Comparison of ENCODE assay signal across 33 cellular contexts in genomic region chr11:126522606-126523005, GRCh38.
"Had no signal": no experiment of that assay in that cellular context is flagged by ENCODE, and none has a peak within 500 bp of the region (broad histone marks: within the 10 kb centered on the region; RNA-seq: fewer than 3 reads in every experiment).

No MANE protein-coding gene starts in this region.

- H3K27ac Mint-ChIP-seq: activated B cell treated with CpG ODN at 0.5 μM for 24 hours; activated CD4-positive, alpha-beta memory T cell treated with anti-CD3 and anti-CD28 coated beads for 36 hours; activated CD4-positive, alpha-beta T cell treated with anti-CD3 and anti-CD28 coated beads, Interleukin-2, amount 10 ng/mL, durations not matched to agents 24 days and 14 days; activated CD8-positive, alpha-beta memory T cell treated with anti-CD3 and anti-CD28 coated beads, Interleukin-2, amount 10 ng/mL, durations not matched to agents 7 days and 5 days; activated CD8-positive, alpha-beta T cell treated with anti-CD3 and anti-CD28 coated beads, Interleukin-2, amount 10 ng/mL, durations not matched to agents 7 days and 5 days; activated naive CD4-positive, alpha-beta T cell treated with anti-CD3 and anti-CD28 coated beads for 36 hours; activated naive CD4-positive, alpha-beta T cell treated with anti-CD3 and anti-CD28 coated beads, Interleukin-2, amount 50 U/mL, for 72 hours; activated naive CD8-positive, alpha-beta T cell treated with anti-CD3 and anti-CD28 coated beads for 36 hours; activated T-cell treated with anti-CD3 and anti-CD28 coated beads, Interleukin-2, amount 50 U/mL, for 24 hours; activated T-helper 2 cell treated with anti-CD3 and anti-CD28 coated beads, Interferon-gamma antibody, Interleukin-2, Interleukin-4, amounts not matched to agents 10 μg/mL and 5 μg/mL and 100 μg/mL, durations not matched to agents 14 hours and 24 hours and 36 hours; T-helper 1 cell treated with Interleukin-12 subunit alpha and Interleukin-12 subunit beta and Interleukin-4 antibody, amounts not matched to agents 30 μg/mL and 1 μg/mL, for 36 hours; T-helper 2 cell treated with Interferon-gamma antibody and Interleukin-4, amounts not matched to agents 5 μg/mL and 100 μg/mL, for 36 hours had no signal

- H3K4me1 Mint-ChIP-seq: activated B cell treated with CpG ODN at 0.5 μM for 24 hours; activated CD4-positive, alpha-beta T cell treated with anti-CD3 and anti-CD28 coated beads, Interleukin-2, amount 10 ng/mL, durations not matched to agents 24 days and 14 days; activated CD8-positive, alpha-beta memory T cell treated with anti-CD3 and anti-CD28 coated beads, Interleukin-2, amount 10 ng/mL, durations not matched to agents 7 days and 5 days; activated naive CD8-positive, alpha-beta T cell treated with anti-CD3 and anti-CD28 coated beads for 36 hours had no signal

- H3K9me3 ChIP-seq: adrenal gland, body of pancreas, breast epithelium had no signal

- H3K27me3 Mint-ChIP-seq: activated CD4-positive, alpha-beta T cell treated with anti-CD3 and anti-CD28 coated beads, Interleukin-2, amount 10 ng/mL, durations not matched to agents 24 days and 14 days; activated CD8-positive, alpha-beta memory T cell treated with anti-CD3 and anti-CD28 coated beads, Interleukin-2, amount 10 ng/mL, durations not matched to agents 7 days and 5 days had no signal

- H3K36me3 ChIP-seq: adrenal gland, brain microvascular endothelial cell, breast epithelium had no signal

- DNase-seq: activated B cell treated with CpG ODN at 0.5 μM for 24 hours; activated CD4-positive, alpha-beta memory T cell treated with anti-CD3 and anti-CD28 coated beads for 36 hours; activated CD4-positive, alpha-beta T cell treated with anti-CD3 and anti-CD28 coated beads for 4 hours; activated CD4-positive, alpha-beta T cell treated with anti-CD3 and anti-CD28 coated beads, Interleukin-2, amount 10 ng/mL, durations not matched to agents 24 days and 14 days; activated CD4-positive, alpha-beta T cell treated with anti-CD3 and anti-CD28 coated beads, Interleukin-2, amount 50 U/mL, for 1 hour; activated CD4-positive, alpha-beta T cell treated with anti-CD3 and anti-CD28 coated beads, Interleukin-2, amount 50 U/mL, for 4 hours; activated CD4-positive, CD25-positive, alpha-beta regulatory T cell treated with anti-CD3 and anti-CD28 coated beads, Interleukin-2, amount 50 U/mL, for 72 hours; activated CD8-positive, alpha-beta memory T cell treated with anti-CD3 and anti-CD28 coated beads for 24 hours; activated CD8-positive, alpha-beta memory T cell treated with anti-CD3 and anti-CD28 coated beads, Interleukin-2, amount 10 ng/mL, durations not matched to agents 7 days and 5 days; activated CD8-positive, alpha-beta memory T cell treated with anti-CD3 and anti-CD28 coated beads, Interleukin-2, amount 50 U/mL, for 48 hours; activated CD8-positive, alpha-beta T cell treated with anti-CD3 and anti-CD28 coated beads, Interleukin-2, amount 10 ng/mL, durations not matched to agents 7 days and 5 days; activated gamma-delta T cell treated with Interleukin-2 at 50 U/mL for 16 hours; activated naive CD4-positive, alpha-beta T cell; activated naive CD4-positive, alpha-beta T cell treated with anti-CD3 and anti-CD28 coated beads for 36 hours; activated naive CD4-positive, alpha-beta T cell treated with anti-CD3 and anti-CD28 coated beads, Interleukin-2, amount 50 U/mL, for 16 hours; activated naive CD8-positive, alpha-beta T cell treated with anti-CD3 and anti-CD28 coated beads for 36 hours; activated T-cell treated with anti-CD3 and anti-CD28 coated beads, Interleukin-2, amount 50 U/mL, for 24 hours; activated T-cell treated with anti-CD3 and anti-CD28 coated beads, Interleukin-2, amount 50 U/mL, for 48 hours; adrenal gland; amniotic stem cell; body of pancreas; brain microvascular endothelial cell; central memory CD4-positive, alpha-beta T cell; SW 1271; T-helper 1 cell; T-helper 2 cell; T-helper 9 cell had no signal

- H3K4me1 ChIP-seq: adrenal gland, body of pancreas, breast epithelium had no signal

- H3K4me3 ChIP-seq: adrenal gland, body of pancreas, breast epithelium had no signal

- H3K9me3 Mint-ChIP-seq: activated B cell treated with CpG ODN at 0.5 μM for 24 hours; activated CD4-positive, alpha-beta memory T cell treated with anti-CD3 and anti-CD28 coated beads for 36 hours; activated CD4-positive, alpha-beta T cell treated with anti-CD3 and anti-CD28 coated beads, Interleukin-2, amount 10 ng/mL, durations not matched to agents 24 days and 14 days; activated naive CD4-positive, alpha-beta T cell treated with anti-CD3 and anti-CD28 coated beads for 36 hours; activated naive CD4-positive, alpha-beta T cell treated with anti-CD3 and anti-CD28 coated beads, Interleukin-2, amount 50 U/mL, for 72 hours; activated naive CD8-positive, alpha-beta T cell treated with anti-CD3 and anti-CD28 coated beads for 36 hours; activated T-cell treated with anti-CD3 and anti-CD28 coated beads, Interleukin-2, amount 50 U/mL, for 24 hours; activated T-helper 2 cell treated with anti-CD3 and anti-CD28 coated beads, Interferon-gamma antibody, Interleukin-2, Interleukin-4, amounts not matched to agents 10 μg/mL and 5 μg/mL and 100 μg/mL, durations not matched to agents 14 hours and 24 hours and 36 hours; T-helper 1 cell treated with Interleukin-12 subunit alpha and Interleukin-12 subunit beta and Interleukin-4 antibody, amounts not matched to agents 30 μg/mL and 1 μg/mL, for 36 hours; T-helper 2 cell treated with Interferon-gamma antibody and Interleukin-4, amounts not matched to agents 5 μg/mL and 100 μg/mL, for 36 hours had no signal

- H3K4me3 Mint-ChIP-seq: activated B cell treated with CpG ODN at 0.5 μM for 24 hours; activated CD4-positive, alpha-beta memory T cell treated with anti-CD3 and anti-CD28 coated beads for 36 hours; activated CD4-positive, alpha-beta T cell treated with anti-CD3 and anti-CD28 coated beads, Interleukin-2, amount 10 ng/mL, durations not matched to agents 24 days and 14 days; activated CD8-positive, alpha-beta memory T cell treated with anti-CD3 and anti-CD28 coated beads, Interleukin-2, amount 10 ng/mL, durations not matched to agents 7 days and 5 days; activated CD8-positive, alpha-beta T cell treated with anti-CD3 and anti-CD28 coated beads, Interleukin-2, amount 10 ng/mL, durations not matched to agents 7 days and 5 days; activated naive CD4-positive, alpha-beta T cell treated with anti-CD3 and anti-CD28 coated beads for 36 hours; activated naive CD8-positive, alpha-beta T cell treated with anti-CD3 and anti-CD28 coated beads for 36 hours; activated T-cell treated with anti-CD3 and anti-CD28 coated beads, Interleukin-2, amount 50 U/mL, for 24 hours; T-helper 1 cell treated with Interleukin-12 subunit alpha and Interleukin-12 subunit beta and Interleukin-4 antibody, amounts not matched to agents 30 μg/mL and 1 μg/mL, for 36 hours; T-helper 2 cell treated with Interferon-gamma antibody and Interleukin-4, amounts not matched to agents 5 μg/mL and 100 μg/mL, for 36 hours had no signal

- H3K27ac ChIP-seq: adrenal gland, body of pancreas, brain microvascular endothelial cell, breast epithelium, VCaP had no signal

- H3K36me3 Mint-ChIP-seq: activated CD4-positive, alpha-beta memory T cell treated with anti-CD3 and anti-CD28 coated beads for 36 hours; activated CD8-positive, alpha-beta memory T cell treated with anti-CD3 and anti-CD28 coated beads, Interleukin-2, amount 10 ng/mL, durations not matched to agents 7 days and 5 days; activated naive CD4-positive, alpha-beta T cell treated with anti-CD3 and anti-CD28 coated beads, Interleukin-2, amount 50 U/mL, for 72 hours; activated naive CD8-positive, alpha-beta T cell treated with anti-CD3 and anti-CD28 coated beads for 36 hours had no signal

- H3K27me3 ChIP-seq: adrenal gland, body of pancreas, breast epithelium had no signal
